Comparison of ENCODE assay signal across 1 cellular context in genomic region chr1:203282720-203283542, GRCh38.
A peak's percentile ranks its signal among the peaks of the same experiment; 100 is the strongest.
TF ChIP-seq lines count a peak whose summit lies in the region.

No MANE protein-coding gene starts in this region.

TF ChIP-seq in GM12878, 131 proteins besides CTCF, POLR2A, EP300 and RAD21:
- TF ChIP-seq CUX1 (IDR thresholded peaks at IDR 0.05; ENCODE audit: insufficient replicate concordance, low read depth, low read length), result peak; percentile 36
- no peak for TF ChIP-seq NKRF (conservative IDR thresholded peaks at IDR 0.05)
- no peak for TF ChIP-seq MYB (IDR thresholded peaks at IDR 0.05; ENCODE audit: borderline replicate concordance, low read depth, low read length)
- peak; percentile 25; the same call in 1 of the 2 replicates for TF ChIP-seq ZNF24 (IDR thresholded peaks at IDR 0.05)
- TF ChIP-seq PRDM15 (CRISPR knock-in tag; IDR thresholded peaks at IDR 0.05), result no peak
- TF ChIP-seq TCF12 (IDR thresholded peaks at IDR 0.05; ENCODE audit: low read depth, low read length), result peak; percentile 37; the same call in 1 of the 2 replicates
- TF ChIP-seq PAX5 (IDR thresholded peaks at IDR 0.05; ENCODE audit: borderline replicate concordance, low read depth, low read length), result peak; percentile 7; the same call in 1 of the 2 replicates
- TF ChIP-seq RELA (IDR thresholded peaks at IDR 0.05; ENCODE audit: borderline replicate concordance, partially characterized antibody), result peak; percentile 11
- no peak for TF ChIP-seq PML (IDR thresholded peaks at IDR 0.05; ENCODE audit: low read length)
- TF ChIP-seq KDM1A (IDR thresholded peaks at IDR 0.05; ENCODE audit: borderline replicate concordance), result no peak
- no peak for TF ChIP-seq MLLT1 (IDR thresholded peaks at IDR 0.05)
- peak; percentile 1 for TF ChIP-seq PBX3 (IDR thresholded peaks at IDR 0.05; ENCODE audit: insufficient replicate concordance, low read depth, low read length)
- no peak for TF ChIP-seq BCLAF1 (IDR thresholded peaks at IDR 0.05)
- peak; percentile 74 for TF ChIP-seq PKNOX1 (IDR thresholded peaks at IDR 0.05)
- 0 out of 2 replicates have a peak, but pooled peaks have one; percentile 16 for TF ChIP-seq LARP7 (IDR thresholded peaks at IDR 0.05)
- TF ChIP-seq HCFC1 (IDR thresholded peaks at IDR 0.05; ENCODE audit: low read length), result no peak
- TF ChIP-seq BCL3 (IDR thresholded peaks at IDR 0.05; ENCODE audit: borderline replicate concordance, insufficient read depth, low read depth, low read length, poor library complexity, severe bottlenecking), result no peak
- peak; percentile 31 to 42; a peak in 2 of 4 replicates for TF ChIP-seq IKZF2 (IDR thresholded peaks at IDR 0.05)
- 0 out of 2 replicates have a peak, but pooled peaks have one; percentile 26 for TF ChIP-seq DPF2 (IDR thresholded peaks at IDR 0.05)
- 0 out of 2 replicates have a peak, but pooled peaks have one; percentile 56 for TF ChIP-seq GATAD2B (conservative IDR thresholded peaks at IDR 0.05; ENCODE audit: low read depth)
- TF ChIP-seq ZNF217 (IDR thresholded peaks at IDR 0.05), result peak; percentile 69; the same call in 1 of the 2 replicates
- peak; percentile 71 for TF ChIP-seq IKZF1 (conservative IDR thresholded peaks at IDR 0.05)
- peak; percentile 48; the same call in 1 of the 2 replicates for TF ChIP-seq HDGF (IDR thresholded peaks at IDR 0.05)
- TF ChIP-seq BHLHE40 (IDR thresholded peaks at IDR 0.05; ENCODE audit: borderline replicate concordance in 1 of 2, low read depth in 2 of 2, low read length in 1 of 2), result peak in 1 of 2 experiments; percentile 18; a peak in 1 of 4 replicates
- peak; percentile 41 for TF ChIP-seq EED (IDR thresholded peaks at IDR 0.05; ENCODE audit: low read depth)
- TF ChIP-seq SMARCA5 (IDR thresholded peaks at IDR 0.05), result peak; percentile 64; the same call in 1 of the 2 replicates
- TF ChIP-seq MEF2B (IDR thresholded peaks at IDR 0.05; ENCODE audit: partially characterized antibody, poor library complexity, severe bottlenecking), result peak; percentile 91
- no peak for TF ChIP-seq HSF1 (IDR thresholded peaks at IDR 0.05; ENCODE audit: low read depth, low read length)
- TF ChIP-seq MTA2 (IDR thresholded peaks at IDR 0.05; ENCODE audit: low read depth), result 0 out of 2 replicates have a peak, but pooled peaks have one; percentile 12
